25 cellular contexts compared by ENCODE assay signal in the genomic region with DNA sequence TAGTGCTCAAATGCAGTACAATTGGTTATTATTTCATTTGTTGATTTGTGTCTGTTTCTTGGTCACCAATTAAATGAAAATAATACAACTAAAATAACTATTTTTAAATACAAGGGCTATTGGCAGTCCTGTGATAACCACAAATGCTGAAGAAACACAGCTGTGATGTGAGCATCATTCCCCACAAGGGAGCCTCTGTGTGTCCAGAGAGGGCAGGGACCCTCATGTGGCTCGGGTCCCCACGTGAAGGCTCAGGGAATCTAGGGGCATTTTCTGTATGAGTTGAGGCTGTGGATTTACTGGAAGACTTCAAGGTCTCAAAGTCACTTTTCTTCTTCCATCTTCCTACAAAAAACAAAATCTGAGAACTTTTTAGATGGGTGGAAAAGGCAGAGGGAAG.
"Had no signal": no experiment of that assay in that cellular context is flagged by ENCODE, and none has a peak within 500 bp of the region (broad histone marks: within the 10 kb centered on the region; RNA-seq: fewer than 3 reads in every experiment).

No MANE protein-coding gene starts in this region.

- H3K9me3 ChIP-seq: ovary, psoas muscle, right lobe of liver, stomach, thoracic aorta, thyroid gland, tibial nerve, upper lobe of left lung, vagina had no signal

- H3K79me2 ChIP-seq: parathyroid adenoma had no signal

- ATAC-seq: naive thymus-derived CD8-positive, alpha-beta T cell; natural killer cell treated with Interleukin-12 subunit alpha and Interleukin-12 subunit beta and Interleukin-15 and Interleukin-18, amount 100 ng/mL, for 72 hours; psoas muscle; right cardiac atrium; right lobe of liver; stimulated activated effector memory CD8-positive, alpha-beta T cell treated with anti-CD3 and anti-CD28 coated beads, Interleukin-12 subunit alpha, Interleukin-12 subunit beta, amount 100 ng/mL, for 72 hours; stimulated activated naive B cell treated with anti-CD40 and anti-IgM and Interleukin-4, amounts not matched to agents 10 μg/mL and 1 μg/mL and 100 μg/mL, for 72 hours had no signal

- H3K9ac ChIP-seq: parathyroid adenoma had no signal

- H3K4me1 ChIP-seq: parathyroid adenoma, psoas muscle, vagina had no signal

- H3K4me3 ChIP-seq: ovary, psoas muscle, right lobe of liver, stomach, thoracic aorta, thyroid gland, tibial nerve, upper lobe of left lung, vagina had no signal

- DNase-seq: naive thymus-derived CD8-positive, alpha-beta T cell; nephron progenitor cell; occipital lobe; ovary; posterior cingulate gyrus; psoas muscle; right cardiac atrium; right lobe of liver; small intestine; stimulated activated CD4-positive, alpha-beta T cell treated with anti-CD3 and anti-CD28 coated beads, Interleukin-15, amount 100 ng/mL, for 24 hours; stimulated activated CD4-positive, alpha-beta T cell treated with anti-CD3 and anti-CD28 coated beads, Interleukin-2, amount 100 ng/mL, for 24 hours; stimulated activated CD4-positive, alpha-beta T cell treated with anti-CD3 and anti-CD28 coated beads, Interleukin-2, amount 100 ng/mL, for 48 hours; stimulated activated CD4-positive, alpha-beta T cell treated with anti-CD3 and anti-CD28 coated beads, Interleukin-4, amount 100 ng/mL, for 24 hours; stimulated activated naive B cell treated with anti-CD40 and anti-IgM and Interleukin-4, amounts not matched to agents 10 μg/mL and 1 μg/mL and 100 μg/mL, for 72 hours; stimulated activated naive CD4-positive, alpha-beta T cell treated with Interleukin-2 at 50 U/mL for 16 hours; stomach; thyroid gland; trophoblast cell; upper lobe of left lung had no signal

- H3K27ac ChIP-seq: ovary, parathyroid adenoma, psoas muscle, right lobe of liver, stomach, thoracic aorta, thyroid gland, tibial nerve, upper lobe of left lung, vagina had no signal

- H3K36me3 ChIP-seq: ovary, right lobe of liver had no signal

- H3K27me3 ChIP-seq: ovary, right lobe of liver, stomach, thyroid gland, tibial nerve, upper lobe of left lung, vagina had no signal

- H2AFZ ChIP-seq: parathyroid adenoma had no signal
